In the genomic region with DNA sequence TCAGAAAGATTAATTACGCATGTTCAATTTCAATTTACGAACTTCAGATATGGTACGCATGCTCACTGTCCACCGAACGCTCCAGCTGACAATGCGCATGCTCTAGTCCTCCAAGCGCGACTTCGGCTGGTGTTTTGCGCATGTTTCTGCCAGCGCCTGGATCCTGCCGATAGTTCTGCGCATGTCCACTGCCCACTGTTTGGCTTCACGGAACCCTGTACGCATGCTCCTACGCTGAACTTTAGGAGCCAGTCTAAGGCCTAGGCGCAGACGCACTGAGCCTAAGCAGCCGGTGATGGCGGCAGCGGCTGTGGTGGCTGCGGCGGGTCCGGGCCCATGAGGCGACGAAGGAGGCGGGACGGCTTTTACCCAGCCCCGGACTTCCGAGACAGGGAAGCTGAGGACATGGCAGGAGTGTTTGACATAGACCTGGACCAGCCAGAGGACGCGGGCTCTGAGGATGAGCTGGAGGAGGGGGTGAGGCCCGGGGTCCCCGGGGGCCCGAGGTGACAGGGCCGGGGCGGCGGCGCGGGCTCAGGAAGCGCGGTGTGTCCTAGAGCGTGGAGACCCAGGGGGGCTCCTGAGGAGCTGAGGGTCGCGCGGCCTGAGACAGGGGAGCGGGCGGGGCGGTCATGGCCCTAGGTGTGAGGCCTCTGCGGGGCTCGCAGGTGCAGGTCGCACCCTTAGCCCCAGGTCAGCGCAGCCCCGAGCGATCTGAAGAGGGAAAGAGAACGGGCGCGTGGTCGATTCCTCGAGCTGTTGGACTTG, we compare ENCODE assay signal across 8 cellular contexts. TPM values are rescaled to one million over a fixed set of nuclear protein-coding genes. Genes with fewer than 3 reads are reported as not detected.
DNase-seq lines count a peak whose midpoint lies in the region; ATAC-seq and TF ChIP-seq lines count a peak whose summit lies in the region.

A gene (plus strand): TSS at position 273 of the 768 bp plus-strand sequence. CDS start 64 bp downstream, at position 337.
A gene with protein sequence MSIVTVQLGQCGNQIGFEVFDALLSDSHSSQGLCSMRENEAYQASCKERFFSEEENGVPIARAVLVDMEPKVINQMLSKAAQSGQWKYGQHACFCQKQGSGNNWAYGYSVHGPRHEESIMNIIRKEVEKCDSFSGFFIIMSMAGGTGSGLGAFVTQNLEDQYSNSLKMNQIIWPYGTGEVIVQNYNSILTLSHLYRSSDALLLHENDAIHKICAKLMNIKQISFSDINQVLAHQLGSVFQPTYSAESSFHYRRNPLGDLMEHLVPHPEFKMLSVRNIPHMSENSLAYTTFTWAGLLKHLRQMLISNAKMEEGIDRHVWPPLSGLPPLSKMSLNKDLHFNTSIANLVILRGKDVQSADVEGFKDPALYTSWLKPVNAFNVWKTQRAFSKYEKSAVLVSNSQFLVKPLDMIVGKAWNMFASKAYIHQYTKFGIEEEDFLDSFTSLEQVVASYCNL (minus strand): TSS at position 95 of the 768 bp plus-strand sequence. CDS start 1,941 bp downstream, outside the sequence.

- intact Hi-C loops in left lung (cut with DNase I), result no loop called here

- no peaks in the 10 kb centered on the region for H3K9me3 ChIP-seq in left lung

- peaks cover 15 to 50% of the 10 kb centered on the region in 2 donors for H3K4me1 ChIP-seq in left lung

- H3K27ac ChIP-seq in left lung, result peak within 1 kb of the TSS; percentile 85 to 86

- H3K36me3 ChIP-seq in left lung, result peaks cover 0 to 17% of the 10 kb centered on the region in 2 donors

- DNase-seq in C1 segment of cervical spinal cord (lab: John Stamatoyannopoulos, UW), result peak; percentile 62 to 98 (median 94)
- peak; percentile 98 for DNase-seq in NCI-H774 (lab: John Stamatoyannopoulos, UW)
- peak; percentile 96 to 97 for DNase-seq in activated CD4-positive, alpha-beta T cell treated with anti-CD3 and anti-CD28 coated beads, Interleukin-2, amount 50 U/mL, for 4 hours
- DNase-seq in dermis blood vessel endothelial cell, result peak; percentile 100
- peak; percentile 95 to 98 for DNase-seq in left lung
- peak; percentile 93 to 94 for DNase-seq in stimulated activated CD4-positive, alpha-beta T cell treated with anti-CD3 and anti-CD28 coated beads, Interleukin-2, amount 100 ng/mL, for 48 hours

- TF ChIP-seq CTCF in left lung (IDR thresholded peaks at IDR 0.05), result peak in 1 of 2 donors; percentile 22

- peak within 1 kb of the TSS; percentile 89 to 98 for H3K4me3 ChIP-seq in left lung

- no peaks in the 10 kb centered on the region for H3K27me3 ChIP-seq in left lung

- peak; percentile 87 for ATAC-seq in GM19372 (IDR thresholded peaks at IDR 0.05; ENCODE audit: low read depth, unreplicated experiment)
- ATAC-seq in HG03558 (IDR thresholded peaks at IDR 0.05; ENCODE audit: extremely low read depth, unreplicated experiment), result peak; percentile 70
- ATAC-seq in left lung, result peak; percentile 97

RNA-seq across cellular contexts. Expression of the first gene that starts in this region (rescaled TPM):
- total RNA-seq in dermis blood vessel endothelial cell (22.5 and 26.1 TPM in 2 replicates), left lung (10 to 100 TPM; 26.4 to 30.3 TPM)

RNA-seq across cellular contexts. Expression of the second gene that starts in this region (rescaled TPM):
- total RNA-seq in dermis blood vessel endothelial cell (8.7 and 8.9 TPM in 2 replicates), left lung (1 to 10 TPM; 7.4 to 8.5 TPM)

Comparison
In these comparisons a context has a peak if more than half of its experiments do, and no peak if none do; other contexts are left out.
1. Peak in every context shown above with its lines: DNase-seq, ATAC-seq, H3K4me3 ChIP-seq and H3K27ac ChIP-seq.